Comparison of ENCODE assay signal across 22 cellular contexts in the genomic region with DNA sequence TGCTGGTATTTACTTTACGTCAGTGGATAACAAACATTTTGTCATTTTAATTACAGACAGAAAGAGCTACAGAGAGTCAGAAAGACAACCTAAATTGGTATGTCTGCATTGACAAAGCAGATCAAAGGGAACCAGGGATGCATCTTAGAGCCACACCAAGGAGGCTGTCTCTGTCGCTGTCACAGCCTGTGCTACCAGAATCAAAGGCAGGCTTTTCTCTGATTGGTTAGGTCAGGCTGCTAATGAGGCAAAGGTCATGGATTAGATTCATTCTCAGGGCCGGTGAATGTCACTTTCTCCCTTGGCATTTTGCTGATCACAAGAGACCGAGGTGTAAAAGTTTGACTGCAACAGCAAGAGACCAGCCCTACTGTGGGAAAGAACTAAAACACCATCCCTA.
DNase-seq lines count a peak whose midpoint lies in the region; ATAC-seq and TF ChIP-seq lines count a peak whose summit lies in the region.
"Had no signal": no experiment of that assay in that cellular context is flagged by ENCODE, and none has a peak within 500 bp of the region (broad histone marks: within the 10 kb centered on the region; RNA-seq: fewer than 3 reads in every experiment).

No MANE protein-coding gene starts in this region.

- DNase-seq in Caco-2 (peak; percentile 56 to 72), mucosa of descending colon (peak in 1 of 3 donors; percentile 5), smooth muscle cell (lab: John Stamatoyannopoulos, UW; ENCODE audit: unreplicated experiment) (no peak), mesenteric fat pad (ENCODE audit: low spot score) (no peak)
- no peak for DNase-seq in activated T-helper 2 cell treated with anti-CD3 and anti-CD28 coated beads, Interferon-gamma antibody, Interleukin-2, Interleukin-4, amounts not matched to agents 10 μg/mL and 5 μg/mL and 100 μg/mL, durations not matched to agents 14 hours and 24 hours and 36 hours (ENCODE audit: low spot score)
- DNase-seq: activated CD4-positive, alpha-beta T cell treated with anti-CD3 and anti-CD28 coated beads for 48 hours; activated naive CD8-positive, alpha-beta T cell treated with anti-CD3 and anti-CD28 coated beads, Interleukin-2, amount 50 U/mL, for 24 hours; activated T-cell treated with anti-CD3 and anti-CD28 coated beads, Interleukin-2, amount 50 U/mL, for 24 hours; Calu3; cerebellar nuclear complex; Karpas-422; kidney; NCI-H226; posterior cingulate gyrus; right lobe of liver; stimulated activated CD4-positive, alpha-beta T cell treated with anti-CD3 and anti-CD28 coated beads, Interleukin-4, amount 100 ng/mL, for 4 hours; stimulated activated naive B cell treated with anti-CD40 and anti-IgM and Interleukin-4, amounts not matched to agents 10 μg/mL and 1 μg/mL and 100 μg/mL, for 72 hours had no signal

- peaks cover under 1% of the 10 kb centered on the region for H3K79me2 ChIP-seq in smooth muscle cell (ENCODE audit: low read depth)

- no peaks in the 10 kb centered on the region for H3K27me3 ChIP-seq in Caco-2 (replicated peaks; ENCODE audit: control insufficient read depth, insufficient read depth, low read length)
- H3K27me3 ChIP-seq in HUES6 (ENCODE audit: control insufficient read depth, insufficient read depth, low read length): no peaks in the 10 kb centered on the region
- no peaks in the 10 kb centered on the region for H3K27me3 ChIP-seq in endocrine pancreas (ENCODE audit: control insufficient read depth, insufficient read depth, low read length)
- H3K27me3 ChIP-seq in smooth muscle cell (ENCODE audit: low read depth): no peaks in the 10 kb centered on the region
- H3K27me3 ChIP-seq: right lobe of liver had no signal

- intact Hi-C loops in Caco-2 (cut with micrococcal nuclease; ENCODE audit: unreplicated experiment) (no loop called here), mucosa of descending colon (cut with DNase I, micrococcal nuclease) (no loop called here)
- intact Hi-C loops in activated T-helper 2 cell treated with anti-CD3 and anti-CD28 coated beads, Interferon-gamma antibody, Interleukin-2, Interleukin-4, amounts not matched to agents 10 μg/mL and 5 μg/mL and 100 μg/mL, durations not matched to agents 14 hours and 24 hours and 36 hours (cut with micrococcal nuclease): no loop called here

- peaks cover 32% of the 10 kb centered on the region for H3K4me1 ChIP-seq in Caco-2
- H3K4me1 ChIP-seq in HUES6 (ENCODE audit: control insufficient read depth, insufficient read depth, low read length): peaks cover 10% of the 10 kb centered on the region; the same call in 1 of the 2 replicates
- peaks cover 6% of the 10 kb centered on the region for H3K4me1 ChIP-seq in endocrine pancreas (ENCODE audit: control insufficient read depth, insufficient read depth, low read length)
- no peaks in the 10 kb centered on the region for H3K4me1 ChIP-seq in mucosa of descending colon (ENCODE audit: low read depth)
- peaks cover 14% of the 10 kb centered on the region for H3K4me1 ChIP-seq in smooth muscle cell (ENCODE audit: low read depth)
- H3K4me1 ChIP-seq: right lobe of liver had no signal

- H3K4me2 ChIP-seq in smooth muscle cell: no peak overlapping the region

- H3K27ac Mint-ChIP-seq in Caco-2 (ENCODE audit: unreplicated experiment): peak overlapping the region; percentile 5
- H3K27ac Mint-ChIP-seq in activated T-helper 2 cell treated with anti-CD3 and anti-CD28 coated beads, Interferon-gamma antibody, Interleukin-2, Interleukin-4, amounts not matched to agents 10 μg/mL and 5 μg/mL and 100 μg/mL, durations not matched to agents 14 hours and 24 hours and 36 hours: no peak overlapping the region
- H3K27ac Mint-ChIP-seq: activated naive CD8-positive, alpha-beta T cell treated with anti-CD3 and anti-CD28 coated beads, Interleukin-2, amount 50 U/mL, for 24 hours; activated T-cell treated with anti-CD3 and anti-CD28 coated beads, Interleukin-2, amount 50 U/mL, for 24 hours; stimulated activated naive B cell treated with anti-CD40 and anti-IgM and Interleukin-4, amounts not matched to agents 10 μg/mL and 1 μg/mL and 100 μg/mL, for 72 hours; T-helper 2 cell treated with Interferon-gamma antibody and Interleukin-4, amounts not matched to agents 5 μg/mL and 100 μg/mL, for 36 hours had no signal

- H3K9ac ChIP-seq in HUES6 (ENCODE audit: low read length) (peak overlapping the region; percentile 4), endocrine pancreas (ENCODE audit: control insufficient read depth, insufficient read depth, low read length) (no peak overlapping the region), smooth muscle cell (ENCODE audit: low read depth) (no peak overlapping the region)

- ATAC-seq in mucosa of descending colon: peak; percentile 48
- ATAC-seq: activated naive CD8-positive, alpha-beta T cell treated with anti-CD3 and anti-CD28 coated beads, Interleukin-2, amount 50 U/mL, for 24 hours; GM12878; right lobe of liver; stimulated activated naive B cell treated with anti-CD40 and anti-IgM and Interleukin-4, amounts not matched to agents 10 μg/mL and 1 μg/mL and 100 μg/mL, for 72 hours had no signal

- H3K4me3 Mint-ChIP-seq in Caco-2 (ENCODE audit: unreplicated experiment): peak overlapping the region; percentile 58
- H3K4me3 Mint-ChIP-seq in activated T-helper 2 cell treated with anti-CD3 and anti-CD28 coated beads, Interferon-gamma antibody, Interleukin-2, Interleukin-4, amounts not matched to agents 10 μg/mL and 5 μg/mL and 100 μg/mL, durations not matched to agents 14 hours and 24 hours and 36 hours (ENCODE audit: low read depth): no peak overlapping the region
- H3K4me3 Mint-ChIP-seq: activated naive CD8-positive, alpha-beta T cell treated with anti-CD3 and anti-CD28 coated beads, Interleukin-2, amount 50 U/mL, for 24 hours; activated T-cell treated with anti-CD3 and anti-CD28 coated beads, Interleukin-2, amount 50 U/mL, for 24 hours; stimulated activated naive B cell treated with anti-CD40 and anti-IgM and Interleukin-4, amounts not matched to agents 10 μg/mL and 1 μg/mL and 100 μg/mL, for 72 hours; T-helper 2 cell treated with Interferon-gamma antibody and Interleukin-4, amounts not matched to agents 5 μg/mL and 100 μg/mL, for 36 hours had no signal

- H3K36me3 Mint-ChIP-seq in Caco-2 (ENCODE audit: insufficient read depth, unreplicated experiment): no peaks in the 10 kb centered on the region
- no peaks in the 10 kb centered on the region for H3K36me3 Mint-ChIP-seq in activated T-helper 2 cell treated with anti-CD3 and anti-CD28 coated beads, Interferon-gamma antibody, Interleukin-2, Interleukin-4, amounts not matched to agents 10 μg/mL and 5 μg/mL and 100 μg/mL, durations not matched to agents 14 hours and 24 hours and 36 hours (ENCODE audit: low read depth)
- H3K36me3 Mint-ChIP-seq: stimulated activated naive B cell treated with anti-CD40 and anti-IgM and Interleukin-4, amounts not matched to agents 10 μg/mL and 1 μg/mL and 100 μg/mL, for 72 hours had no signal

- peaks cover 33% of the 10 kb centered on the region for H3K4me1 Mint-ChIP-seq in Caco-2 (ENCODE audit: low read depth, unreplicated experiment)
- no peaks in the 10 kb centered on the region for H3K4me1 Mint-ChIP-seq in activated T-helper 2 cell treated with anti-CD3 and anti-CD28 coated beads, Interferon-gamma antibody, Interleukin-2, Interleukin-4, amounts not matched to agents 10 μg/mL and 5 μg/mL and 100 μg/mL, durations not matched to agents 14 hours and 24 hours and 36 hours (ENCODE audit: low read depth)
- H3K4me1 Mint-ChIP-seq: activated naive CD8-positive, alpha-beta T cell treated with anti-CD3 and anti-CD28 coated beads, Interleukin-2, amount 50 U/mL, for 24 hours; stimulated activated naive B cell treated with anti-CD40 and anti-IgM and Interleukin-4, amounts not matched to agents 10 μg/mL and 1 μg/mL and 100 μg/mL, for 72 hours had no signal

- H2AFZ ChIP-seq in smooth muscle cell (ENCODE audit: low read depth): no peak overlapping the region

- POLR2A ChIA-PET in Caco-2 (lab: Charles Lee): no interaction called here

- H4K20me1 ChIP-seq in smooth muscle cell (ENCODE audit: low read depth): no peaks in the 10 kb centered on the region

- CTCF ChIA-PET in Caco-2 (lab: Charles Lee): no interaction called here

- no TSS peak for BruUV-seq in Caco-2 (replicated peaks; lab: Mats Ljungman, UMichigan)

- WGBS in smooth muscle cell (ENCODE audit: low lambda C conversion rate): 52% methylated on average over 4 of the region's 4 CpGs

- no peak for TF ChIP-seq CTCF in Caco-2 (IDR thresholded peaks at IDR 0.05; ENCODE audit: insufficient read depth in 1 of 2, low read depth in 1 of 2, low read length in 1 of 2, severe bottlenecking in 1 of 2, unreplicated experiment in 1 of 2)
- TF ChIP-seq CTCF in mucosa of descending colon (IDR thresholded peaks at IDR 0.05): no peak
- TF ChIP-seq CTCF in smooth muscle cell (IDR thresholded peaks at IDR 0.05; ENCODE audit: borderline replicate concordance, insufficient read depth, poor library complexity, severe bottlenecking): no peak

- no peaks in the 10 kb centered on the region for H3K27me3 Mint-ChIP-seq in Caco-2 (ENCODE audit: insufficient read depth, unreplicated experiment)
- H3K27me3 Mint-ChIP-seq in activated T-helper 2 cell treated with anti-CD3 and anti-CD28 coated beads, Interferon-gamma antibody, Interleukin-2, Interleukin-4, amounts not matched to agents 10 μg/mL and 5 μg/mL and 100 μg/mL, durations not matched to agents 14 hours and 24 hours and 36 hours (ENCODE audit: low read depth): no peaks in the 10 kb centered on the region
- H3K27me3 Mint-ChIP-seq: activated naive CD8-positive, alpha-beta T cell treated with anti-CD3 and anti-CD28 coated beads, Interleukin-2, amount 50 U/mL, for 24 hours; stimulated activated naive B cell treated with anti-CD40 and anti-IgM and Interleukin-4, amounts not matched to agents 10 μg/mL and 1 μg/mL and 100 μg/mL, for 72 hours had no signal

- H3F3A ChIP-seq in smooth muscle cell (ENCODE audit: low read depth): no peaks in the 10 kb centered on the region

- H3K9me3 Mint-ChIP-seq in Caco-2 (ENCODE audit: unreplicated experiment): peaks cover 9% of the 10 kb centered on the region
- H3K9me3 Mint-ChIP-seq in activated T-helper 2 cell treated with anti-CD3 and anti-CD28 coated beads, Interferon-gamma antibody, Interleukin-2, Interleukin-4, amounts not matched to agents 10 μg/mL and 5 μg/mL and 100 μg/mL, durations not matched to agents 14 hours and 24 hours and 36 hours: no peaks in the 10 kb centered on the region
- H3K9me3 Mint-ChIP-seq: activated naive CD8-positive, alpha-beta T cell treated with anti-CD3 and anti-CD28 coated beads, Interleukin-2, amount 50 U/mL, for 24 hours; activated T-cell treated with anti-CD3 and anti-CD28 coated beads, Interleukin-2, amount 50 U/mL, for 24 hours had no signal

- no peaks in the 10 kb centered on the region for H3K36me3 ChIP-seq in Caco-2 (ENCODE audit: control insufficient read depth, insufficient read depth, low read length)
- H3K36me3 ChIP-seq in HUES6 (ENCODE audit: control insufficient read depth, insufficient read depth, low read length): no peaks in the 10 kb centered on the region
- no peaks in the 10 kb centered on the region for H3K36me3 ChIP-seq in endocrine pancreas (ENCODE audit: control insufficient read depth, insufficient read depth, low read length)
- no peaks in the 10 kb centered on the region for H3K36me3 ChIP-seq in mucosa of descending colon (ENCODE audit: low read depth)
- H3K36me3 ChIP-seq in smooth muscle cell (ENCODE audit: low read depth): no peaks in the 10 kb centered on the region
- H3K36me3 ChIP-seq: right lobe of liver had no signal

- H3K4me3 ChIP-seq in Caco-2 (ENCODE audit: low read depth, low read length) (no peak overlapping the region), HUES6 (ENCODE audit: low read depth, low read length) (no peak overlapping the region), endocrine pancreas (ENCODE audit: control insufficient read depth, insufficient read depth, low read length) (peak overlapping the region; percentile 82), mucosa of descending colon (no peak overlapping the region), smooth muscle cell (no peak overlapping the region)
- H3K4me3 ChIP-seq: GM12878, right lobe of liver had no signal

- H3K9me3 ChIP-seq in Caco-2 (peaks cover 1% of the 10 kb centered on the region), HUES6 (ENCODE audit: control insufficient read depth, insufficient read depth, low read depth, low read length) (no peaks in the 10 kb centered on the region), endocrine pancreas (ENCODE audit: control insufficient read depth, low read length) (no peaks in the 10 kb centered on the region), mucosa of descending colon (no peaks in the 10 kb centered on the region), smooth muscle cell (replicated peaks; ENCODE audit: low read depth) (no peaks in the 10 kb centered on the region)
- H3K9me3 ChIP-seq: right lobe of liver had no signal

- no peak overlapping the region for H3K27ac ChIP-seq in HUES6 (ENCODE audit: low read depth, low read length)
- no peak overlapping the region for H3K27ac ChIP-seq in smooth muscle cell (ENCODE audit: low read depth)
- H3K27ac ChIP-seq: C4-2B, right lobe of liver had no signal

Comparison
In these comparisons a context has a peak if more than half of its experiments do, and no peak if none do; other contexts are left out.
1. DNase-seq: peak in Caco-2 (2 of 2); none in smooth muscle cell (single experiment), mesenteric fat pad (single experiment) and activated T-helper 2 cell treated with anti-CD3 and anti-CD28 coated beads, Interferon-gamma antibody, Interleukin-2, Interleukin-4, amounts not matched to agents 10 μg/mL and 5 μg/mL and 100 μg/mL, durations not matched to agents 14 hours and 24 hours and 36 hours (single experiment).